Comparison of ENCODE assay signal across 17 cellular contexts in genomic region chr1:162171078-162171477, GRCh38.
A peak's percentile ranks its signal among the peaks of the same experiment; 100 is the strongest.
DNase-seq lines count a peak whose midpoint lies in the region; ATAC-seq and TF ChIP-seq lines count a peak whose summit lies in the region.
"Had no signal": no experiment of that assay in that cellular context is flagged by ENCODE, and none has a peak within 500 bp of the region (broad histone marks: within the 10 kb centered on the region; RNA-seq: fewer than 3 reads in every experiment).

No MANE protein-coding gene starts in this region.

- intact Hi-C loops in sciatic nerve (cut with DNase I) = loop anchor here (10.0 kb wide), 1 partner anchor 266 kb away; no protein-coding TSS in a partner anchor

- ATAC-seq in sciatic nerve (peak; percentile 80), esophagus mucosa (no peak), HG02840 (IDR thresholded peaks at IDR 0.05; ENCODE audit: low FRiP score, unreplicated experiment) (no peak)
- ATAC-seq: A549, HCT116, K562, PC-3 had no signal

- CTCF ChIA-PET in GM10248 (lab: Yijun Ruan, JAX) = interaction anchor here (1.1 kb wide), 1 partner anchor 9 kb away, joined by 3 read pairs; no protein-coding TSS in a partner anchor

- DNase-seq in EH (ENCODE audit: low read depth) (peak; percentile 66), NCI-H226 (peak; percentile 51), cardiac fibroblast (ENCODE audit: low read depth in 2 of 2) (peak; percentile 3), sciatic nerve (ENCODE audit: low spot score) (no peak), SIG-M5 (lab: John Stamatoyannopoulos, UW) (no peak), GM10248 (ENCODE audit: extremely low spot score) (no peak)
- DNase-seq: DMS 273 treated with DMSO at 0.1 percent for 48 hours, NCI-H1436, NCI-H2029 treated with DMSO at 0.1 percent for 48 hours, NCI-H510A, NCI-H774, PC-3 had no signal

- H3K4me3 ChIP-seq in cardiac fibroblast (replicated peaks in 1 of 2; ENCODE audit: low read depth in 2 of 2, low read length in 2 of 2) = no peak overlapping the region
- H3K4me3 ChIP-seq: A549, K562 had no signal

- POLR2A ChIA-PET in GM10248 (lab: Yijun Ruan, JAX) = no interaction called here

- TF ChIP-seq CTCF in cardiac fibroblast (IDR thresholded peaks at IDR 0.05; ENCODE audit: low read depth, low read length) (no peak), GM10248 (IDR thresholded peaks at IDR 0.05; ENCODE audit: control extremely low read depth, extremely low read depth, low read depth, missing control alignments) (no peak)

Comparison
In these comparisons a context has a peak if more than half of its experiments do, and no peak if none do; other contexts are left out.
1. DNase-seq: peak in EH (single experiment), NCI-H226 (single experiment) and cardiac fibroblast (2 of 2); none in sciatic nerve (single experiment), SIG-M5 (single experiment) and GM10248 (single experiment).